ENCODE assay signal across 25 cellular contexts in the genomic region with DNA sequence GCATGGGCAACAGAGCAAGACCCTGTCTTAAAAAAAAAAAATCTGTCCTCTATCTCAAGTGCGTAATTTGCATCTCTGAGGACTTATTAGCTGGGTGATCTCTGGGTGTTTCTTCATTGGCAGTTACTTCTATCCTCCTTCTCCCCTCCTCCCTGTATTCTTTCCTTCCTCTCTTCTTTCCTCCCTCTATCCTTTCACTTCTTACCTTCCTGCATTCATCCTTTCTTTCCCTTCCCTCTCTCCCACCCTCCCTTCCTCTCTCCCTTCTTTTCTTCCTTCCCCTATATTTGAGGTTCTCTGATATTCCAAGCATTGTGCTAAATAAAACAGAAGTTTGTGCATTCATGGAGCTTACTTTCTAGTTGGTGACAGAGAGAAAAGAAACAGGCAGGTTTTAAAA.
"Had no signal": no experiment of that assay in that cellular context is flagged by ENCODE, and none has a peak within 500 bp of the region (broad histone marks: within the 10 kb centered on the region; RNA-seq: fewer than 3 reads in every experiment).

No MANE protein-coding gene starts in this region.

- H3K27me3 Mint-ChIP-seq: effector memory CD8-positive, alpha-beta T cell; naive thymus-derived CD4-positive, alpha-beta T cell; stimulated activated memory B cell treated with anti-CD40 and anti-IgM and Interleukin-4, amounts not matched to agents 10 μg/mL and 1 μg/mL and 100 μg/mL, for 72 hours; type B pancreatic cell had no signal

- H3K4me1 Mint-ChIP-seq: nephron progenitor cell had no signal

- ATAC-seq: effector memory CD8-positive, alpha-beta T cell; naive thymus-derived CD4-positive, alpha-beta T cell; stimulated activated memory B cell treated with anti-CD40 and anti-IgM and Interleukin-4, amounts not matched to agents 10 μg/mL and 1 μg/mL and 100 μg/mL, for 72 hours; stimulated activated naive CD8-positive, alpha-beta T cell treated with anti-CD3 and anti-CD28 coated beads, Interleukin-15, Interleukin-2, amounts not matched to agents 100 U/mL and 50 U/mL, for 24 hours had no signal

- H3K27me3 ChIP-seq: esophagus squamous epithelium, hepatocyte, ovary, sigmoid colon, spleen, testis, tibial artery had no signal

- H3K9me3 ChIP-seq: esophagus squamous epithelium, ovary, sigmoid colon, spleen, testis, tibial artery had no signal

- DNase-seq: cerebellar nuclear complex; cortex of kidney; effector memory CD8-positive, alpha-beta T cell; erythroblast; esophagus squamous epithelium; foreskin melanocyte; kidney; mesenchymal stem cell; midbrain; naive thymus-derived CD4-positive, alpha-beta T cell; nephron progenitor cell; ovary; posterior cingulate gyrus; retina; sigmoid colon; spleen; stimulated activated CD4-positive, alpha-beta T cell treated with anti-CD3 and anti-CD28 coated beads, Interleukin-4, amount 100 ng/mL, for 4 hours; stimulated activated naive CD8-positive, alpha-beta T cell treated with anti-CD3 and anti-CD28 coated beads, Interleukin-15, Interleukin-2, amounts not matched to agents 100 U/mL and 50 U/mL, for 24 hours; substantia nigra; testis; tibial artery had no signal

- H3K36me3 ChIP-seq: ovary had no signal

- H3K4me3 Mint-ChIP-seq: effector memory CD8-positive, alpha-beta T cell; naive thymus-derived CD4-positive, alpha-beta T cell; nephron progenitor cell; stimulated activated memory B cell treated with anti-CD40 and anti-IgM and Interleukin-4, amounts not matched to agents 10 μg/mL and 1 μg/mL and 100 μg/mL, for 72 hours; type B pancreatic cell had no signal

- H3K27ac Mint-ChIP-seq: stimulated activated memory B cell treated with anti-CD40 and anti-IgM and Interleukin-4, amounts not matched to agents 10 μg/mL and 1 μg/mL and 100 μg/mL, for 72 hours; type B pancreatic cell had no signal

- H3K4me3 ChIP-seq: esophagus squamous epithelium, hepatocyte, ovary, sigmoid colon, skin epidermis, spleen, testis, tibial artery had no signal

- H3K9me3 Mint-ChIP-seq: effector memory CD8-positive, alpha-beta T cell; naive thymus-derived CD4-positive, alpha-beta T cell; stimulated activated memory B cell treated with anti-CD40 and anti-IgM and Interleukin-4, amounts not matched to agents 10 μg/mL and 1 μg/mL and 100 μg/mL, for 72 hours; type B pancreatic cell had no signal

- H3K27ac ChIP-seq: esophagus squamous epithelium, hepatocyte, ovary, sigmoid colon, testis, tibial artery had no signal

- H3K4me1 ChIP-seq: sigmoid colon, testis, tibial artery had no signal
